1 cellular context compared by ENCODE assay signal in the genomic region with DNA sequence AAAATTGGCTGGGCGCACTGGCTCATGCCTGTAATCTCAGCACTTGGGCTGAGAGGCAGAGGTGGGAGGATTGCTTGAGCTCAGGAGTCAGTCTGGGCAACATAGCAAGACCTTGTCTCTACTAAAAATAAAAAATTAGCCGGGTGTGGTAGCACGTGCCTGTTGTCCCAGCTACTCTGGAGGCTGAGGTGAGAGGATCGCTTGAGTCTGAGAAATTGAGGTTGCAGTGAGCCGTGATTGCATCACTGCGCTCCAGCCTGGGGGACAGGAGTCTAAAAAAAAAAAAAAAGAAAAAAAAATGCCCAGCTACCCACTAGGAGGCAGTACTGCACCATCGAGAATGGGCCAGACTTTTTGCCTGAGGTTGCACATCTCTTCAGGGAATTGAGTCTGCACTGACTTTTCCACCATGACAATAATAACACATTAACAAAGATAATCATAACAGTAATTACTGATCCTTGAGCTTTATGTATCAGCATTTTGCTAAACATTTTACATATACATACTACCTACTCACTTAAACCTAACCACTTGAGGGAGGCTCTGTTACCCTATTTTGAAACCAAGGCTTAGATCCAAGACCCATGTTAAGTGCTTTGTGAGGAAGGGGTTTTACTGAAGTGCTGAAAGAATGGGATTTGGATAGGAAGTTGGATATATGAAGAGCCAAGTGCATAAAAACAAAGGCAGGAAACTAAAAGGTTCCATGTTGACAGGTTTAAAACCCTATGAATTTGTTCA.
TF ChIP-seq lines count a peak whose summit lies in the region.

No MANE protein-coding gene starts in this region.

TF ChIP-seq in GM23338, 12 proteins besides CTCF, POLR2A, EP300 and RAD21 (continued from another document):
- TF ChIP-seq, protein P1, sequence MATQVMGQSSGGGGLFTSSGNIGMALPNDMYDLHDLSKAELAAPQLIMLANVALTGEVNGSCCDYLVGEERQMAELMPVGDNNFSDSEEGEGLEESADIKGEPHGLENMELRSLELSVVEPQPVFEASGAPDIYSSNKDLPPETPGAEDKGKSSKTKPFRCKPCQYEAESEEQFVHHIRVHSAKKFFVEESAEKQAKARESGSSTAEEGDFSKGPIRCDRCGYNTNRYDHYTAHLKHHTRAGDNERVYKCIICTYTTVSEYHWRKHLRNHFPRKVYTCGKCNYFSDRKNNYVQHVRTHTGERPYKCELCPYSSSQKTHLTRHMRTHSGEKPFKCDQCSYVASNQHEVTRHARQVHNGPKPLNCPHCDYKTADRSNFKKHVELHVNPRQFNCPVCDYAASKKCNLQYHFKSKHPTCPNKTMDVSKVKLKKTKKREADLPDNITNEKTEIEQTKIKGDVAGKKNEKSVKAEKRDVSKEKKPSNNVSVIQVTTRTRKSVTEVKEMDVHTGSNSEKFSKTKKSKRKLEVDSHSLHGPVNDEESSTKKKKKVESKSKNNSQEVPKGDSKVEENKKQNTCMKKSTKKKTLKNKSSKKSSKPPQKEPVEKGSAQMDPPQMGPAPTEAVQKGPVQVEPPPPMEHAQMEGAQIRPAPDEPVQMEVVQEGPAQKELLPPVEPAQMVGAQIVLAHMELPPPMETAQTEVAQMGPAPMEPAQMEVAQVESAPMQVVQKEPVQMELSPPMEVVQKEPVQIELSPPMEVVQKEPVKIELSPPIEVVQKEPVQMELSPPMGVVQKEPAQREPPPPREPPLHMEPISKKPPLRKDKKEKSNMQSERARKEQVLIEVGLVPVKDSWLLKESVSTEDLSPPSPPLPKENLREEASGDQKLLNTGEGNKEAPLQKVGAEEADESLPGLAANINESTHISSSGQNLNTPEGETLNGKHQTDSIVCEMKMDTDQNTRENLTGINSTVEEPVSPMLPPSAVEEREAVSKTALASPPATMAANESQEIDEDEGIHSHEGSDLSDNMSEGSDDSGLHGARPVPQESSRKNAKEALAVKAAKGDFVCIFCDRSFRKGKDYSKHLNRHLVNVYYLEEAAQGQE (IDR thresholded peaks at IDR 0.05; ENCODE audit: unreplicated experiment): no peak
- no peak for TF ChIP-seq NANOG (IDR thresholded peaks at IDR 0.05; ENCODE audit: borderline replicate concordance)
- no peak for TF ChIP-seq ZNF331 (CRISPR knock-in tag; IDR thresholded peaks at IDR 0.05; ENCODE audit: low read depth)
